Comparison of ENCODE assay signal across 9 cellular contexts in the genomic region with DNA sequence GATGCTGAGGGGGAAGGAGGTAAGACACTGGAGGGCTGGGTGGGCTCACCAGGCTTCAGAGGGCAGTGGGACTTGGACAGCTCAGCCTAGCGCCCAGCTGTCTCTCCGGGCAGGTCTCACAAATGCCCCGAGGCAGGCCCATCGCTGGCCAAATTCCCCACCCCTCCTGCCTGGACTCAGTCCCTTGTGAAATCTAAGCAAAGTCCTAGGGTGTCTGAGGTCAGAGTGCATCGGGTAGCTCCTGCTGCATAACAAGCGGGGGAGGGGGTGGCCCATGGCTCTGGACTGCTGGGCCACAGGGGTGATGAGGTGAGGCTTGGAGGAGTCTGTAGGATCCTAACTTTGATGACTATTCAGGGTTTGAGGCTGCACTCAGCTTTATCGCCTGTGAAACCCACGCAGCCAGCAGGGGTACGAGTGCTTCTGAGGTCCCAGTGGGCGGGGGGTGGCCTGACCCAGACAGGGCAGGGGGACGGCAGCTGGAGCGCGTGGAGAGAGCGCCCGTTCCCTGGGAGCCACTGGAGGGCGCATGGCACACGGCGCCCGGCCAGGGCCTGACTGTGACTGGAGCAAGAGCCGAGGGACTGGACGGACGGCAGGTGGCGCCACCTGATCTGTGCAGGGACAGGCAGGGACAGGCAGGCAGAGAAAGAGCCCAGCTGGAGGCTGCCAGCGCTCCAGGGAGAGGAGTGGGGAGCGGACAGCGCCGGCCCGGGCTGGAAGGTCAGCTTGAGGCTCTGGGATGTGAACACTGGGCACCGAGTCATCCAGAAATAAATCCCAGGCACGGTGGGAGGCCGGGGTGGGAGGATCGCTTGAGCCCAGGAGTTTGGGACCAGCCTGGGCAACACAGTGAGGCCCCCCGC. TPM values are rescaled to one million over a fixed set of nuclear protein-coding genes. Genes with fewer than 3 reads are reported as not detected.
DNase-seq lines count a peak whose midpoint lies in the region; ATAC-seq lines count a peak whose summit lies in the region.
"Had no signal": no experiment of that assay in that cellular context is flagged by ENCODE, and none has a peak within 500 bp of the region (broad histone marks: within the 10 kb centered on the region; RNA-seq: fewer than 3 reads in every experiment).

No MANE protein-coding gene starts in this region.

- H3K36me3 Mint-ChIP-seq in effector memory CD8-positive, alpha-beta T cell (ENCODE audit: insufficient read depth): peaks cover 5% of the 10 kb centered on the region

- H3K27ac Mint-ChIP-seq in effector memory CD8-positive, alpha-beta T cell: no peak overlapping the region

- peaks cover 5% of the 10 kb centered on the region in 2 donors for H3K4me1 Mint-ChIP-seq in effector memory CD8-positive, alpha-beta T cell (ENCODE audit: low read depth in 2 of 2)

- no peaks in the 10 kb centered on the region for H3K9me3 Mint-ChIP-seq in effector memory CD8-positive, alpha-beta T cell

- ATAC-seq in GM21526 (IDR thresholded peaks at IDR 0.05; ENCODE audit: low FRiP score, unreplicated experiment): peak; percentile 77
- peak; percentile 99 for ATAC-seq in effector memory CD8-positive, alpha-beta T cell (replicated peaks)

- H3K27me3 Mint-ChIP-seq in effector memory CD8-positive, alpha-beta T cell: no peaks in the 10 kb centered on the region

- DNase-seq in DMS114 treated with DMSO at 0.1 percent for 48 hours (lab: John Stamatoyannopoulos, UW; ENCODE audit: unreplicated experiment) (peak; percentile 92), HuH-7.5 (ENCODE audit: low spot score) (peak; percentile 97), NOMO-1 treated with DMSO at 0.1 percent for 48 hours (lab: John Stamatoyannopoulos, UW; ENCODE audit: unreplicated experiment) (peak; percentile 96), mesenteric fat pad (ENCODE audit: low spot score) (peak; percentile 99)
- DNase-seq in activated CD8-positive, alpha-beta memory T cell treated with anti-CD3 and anti-CD28 coated beads for 24 hours: peak; percentile 97
- DNase-seq in effector memory CD8-positive, alpha-beta T cell: peak; percentile 86 to 89 (median 87)
- DNase-seq in stimulated activated CD8-positive, alpha-beta memory T cell treated with anti-CD3 and anti-CD28 coated beads, Interleukin-2, amount 100 ng/mL, for 48 hours (ENCODE audit: low read depth in 2 of 2): peak; percentile 94 to 95

- no peak overlapping the region for H3K4me3 Mint-ChIP-seq in effector memory CD8-positive, alpha-beta T cell

RNA-seq across cellular contexts. Expression of a gene that starts 10.0 kb away (rescaled TPM):
- not detected for total RNA-seq in mesenteric fat pad
- total RNA-seq: glomerular endothelial cell had no signal

RNA-seq across cellular contexts. Expression of a gene that starts 17.6 kb away (rescaled TPM):
- total RNA-seq in mesenteric fat pad: 6.3 TPM

RNA-seq across cellular contexts. Expression of a gene that starts 38.5 kb away (rescaled TPM):
- total RNA-seq in mesenteric fat pad: 19.2 TPM

RNA-seq across cellular contexts. Expression of a gene that starts 51.4 kb away (rescaled TPM):
- total RNA-seq in mesenteric fat pad: 54.1 TPM

Comparison
In these comparisons a context has a peak if more than half of its experiments do, and no peak if none do; other contexts are left out.
1. Peak in every context shown above with its lines: DNase-seq and ATAC-seq.